8 cellular contexts compared by ENCODE assay signal in the genomic region with DNA sequence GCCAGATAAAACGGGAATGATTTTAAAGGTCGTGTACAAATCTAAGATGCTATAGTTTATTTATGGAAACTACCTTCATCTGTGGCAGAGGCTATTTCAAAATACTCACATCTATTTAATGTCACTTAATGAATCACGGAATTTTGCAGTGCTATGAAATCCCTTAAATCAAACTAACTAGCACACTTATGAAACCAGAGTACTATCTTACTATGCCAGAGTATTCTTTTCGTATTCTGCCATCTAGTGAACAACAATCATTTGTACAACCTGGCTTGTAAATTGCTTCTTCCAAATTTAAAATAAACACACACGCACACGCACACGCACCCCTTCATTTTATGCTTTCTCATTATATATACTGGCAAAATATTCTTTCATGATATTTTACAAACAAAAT.
DNase-seq lines count a peak whose midpoint lies in the region; ATAC-seq and TF ChIP-seq lines count a peak whose summit lies in the region.

No MANE protein-coding gene starts in this region.

- TF ChIP-seq EP300 in suprapubic skin (IDR thresholded peaks at IDR 0.05): no peak

- in situ Hi-C loops in brain microvascular endothelial cell (cut with HindIII; ENCODE audit: low pct_ligation_motif_present, low sequenced_read_pairs): no loop called here

- H3K27me3 ChIP-seq in MG63: no peaks in the 10 kb centered on the region
- no peaks in the 10 kb centered on the region for H3K27me3 ChIP-seq in brain microvascular endothelial cell (replicated peaks)
- H3K27me3 ChIP-seq in uterus: no peaks in the 10 kb centered on the region
- no peaks in the 10 kb centered on the region for H3K27me3 ChIP-seq in suprapubic skin

- no peak for ATAC-seq in GM18498 (IDR thresholded peaks at IDR 0.05; ENCODE audit: unreplicated experiment)

- H3K4me3 ChIP-seq in MG63: peak overlapping the region; percentile 21; the same call in 1 of the 2 replicates
- H3K4me3 ChIP-seq in brain microvascular endothelial cell (ENCODE audit: low read depth, low read length): peak overlapping the region; percentile 13
- H3K4me3 ChIP-seq in uterus: no peak overlapping the region
- no peak overlapping the region for H3K4me3 ChIP-seq in suprapubic skin

- H3K4me1 ChIP-seq in uterus (no peaks in the 10 kb centered on the region), suprapubic skin (no peaks in the 10 kb centered on the region)

- no peak overlapping the region for H3K27ac ChIP-seq in brain microvascular endothelial cell
- no peak overlapping the region for H3K27ac ChIP-seq in uterus
- no peak overlapping the region for H3K27ac ChIP-seq in suprapubic skin

- intact Hi-C loops in uterus (cut with DNase I; ENCODE audit: low total_unique reads): no loop called here

- no peaks in the 10 kb centered on the region for H3K36me3 ChIP-seq in MG63
- no peaks in the 10 kb centered on the region for H3K36me3 ChIP-seq in brain microvascular endothelial cell (replicated peaks)
- no peaks in the 10 kb centered on the region for H3K36me3 ChIP-seq in uterus
- no peaks in the 10 kb centered on the region for H3K36me3 ChIP-seq in suprapubic skin

- no peaks in the 10 kb centered on the region for H3K9me3 ChIP-seq in MG63
- H3K9me3 ChIP-seq in uterus: no peaks in the 10 kb centered on the region
- H3K9me3 ChIP-seq in suprapubic skin: no peaks in the 10 kb centered on the region

- WGBS in suprapubic skin: 29% methylated on average over 7 of the region's 7 CpGs

- peak; percentile 36 for TF ChIP-seq CTCF in brain microvascular endothelial cell (IDR thresholded peaks at IDR 0.05; ENCODE audit: low read depth, low read length, missing control alignments)
- TF ChIP-seq CTCF in uterus (IDR thresholded peaks at IDR 0.05): peak in 2 of 4 experiments; percentile 8 to 36
- peak in 1 of 2 donors; percentile 19 for TF ChIP-seq CTCF in suprapubic skin (IDR thresholded peaks at IDR 0.05)

- TF ChIP-seq POLR2A in uterus (IDR thresholded peaks at IDR 0.05) (no peak), suprapubic skin (IDR thresholded peaks at IDR 0.05) (no peak)

- peak; percentile 44 for DNase-seq in Ammon's horn (ENCODE audit: low spot score)
- DNase-seq in MG63: no peak
- peak; percentile 0 for DNase-seq in brain microvascular endothelial cell
- peak; percentile 18 to 50 for DNase-seq in lung microvascular endothelial cell (ENCODE audit: low read depth in 2 of 2)
- no peak for DNase-seq in stimulated activated CD4-positive, alpha-beta T cell treated with anti-CD3 and anti-CD28 coated beads, Interleukin-15, amount 100 ng/mL, for 24 hours
- no peak for DNase-seq in uterus
- no peak for DNase-seq in suprapubic skin (ENCODE audit: low spot score in 2 of 2)

Comparison
In these comparisons a context has a peak if more than half of its experiments do, and no peak if none do; other contexts are left out.
1. DNase-seq: peak in Ammon's horn (single experiment), brain microvascular endothelial cell (single experiment) and lung microvascular endothelial cell (2 of 2); none in MG63 (single experiment), stimulated activated CD4-positive, alpha-beta T cell treated with anti-CD3 and anti-CD28 coated beads, Interleukin-15, amount 100 ng/mL, for 24 hours (single experiment), uterus (0 of 2) and suprapubic skin (0 of 2).
2. H3K4me3 ChIP-seq: peak in MG63 (single experiment) and brain microvascular endothelial cell (single experiment); none in uterus (0 of 2) and suprapubic skin (single experiment).